In genomic region chr14:104795781-104796681, GRCh38 we compare ENCODE assay signal across 1 cellular context.
A peak's percentile ranks its signal among the peaks of the same experiment; 100 is the strongest.
TF ChIP-seq lines count a peak whose summit lies in the region.

No MANE protein-coding gene starts in this region.

TF ChIP-seq in HepG2, 621 proteins besides CTCF, POLR2A, EP300 and RAD21 (continued from another document and continues in another):
- TF ChIP-seq ZNF646 (CRISPR knock-in tag; IDR thresholded peaks at IDR 0.05) (no peak), RXRB (CRISPR knock-in tag; IDR thresholded peaks at IDR 0.05; ENCODE audit: borderline replicate concordance) (0 out of 2 replicates have a peak, but pooled peaks have one; percentile 12), ZNF484 (CRISPR knock-in tag; IDR thresholded peaks at IDR 0.05; ENCODE audit: borderline replicate concordance, low read depth) (no peak), FOXA1 (IDR thresholded peaks at IDR 0.05) (no peak), FOXA1 (CRISPR knock-in tag; IDR thresholded peaks at IDR 0.05) (no peak), KIAA2018 (CRISPR knock-in tag; IDR thresholded peaks at IDR 0.05; ENCODE audit: borderline replicate concordance) (no peak), ZNF713 (CRISPR knock-in tag; IDR thresholded peaks at IDR 0.05) (no peak), ZNF251 (CRISPR knock-in tag; IDR thresholded peaks at IDR 0.05) (no peak), NR2F1 (CRISPR knock-in tag; IDR thresholded peaks at IDR 0.05) (no peak; a peak in 1 of 4 replicates), ZNF878 (CRISPR knock-in tag; IDR thresholded peaks at IDR 0.05) (no peak), ZNF563 (CRISPR knock-in tag; IDR thresholded peaks at IDR 0.05) (peak; percentile 98), MAX (IDR thresholded peaks at IDR 0.05) (peak; percentile 58), KLF15 (CRISPR knock-in tag; IDR thresholded peaks at IDR 0.05; ENCODE audit: borderline replicate concordance) (no peak), PRDM10 (CRISPR knock-in tag; IDR thresholded peaks at IDR 0.05; ENCODE audit: low read depth) (peak; percentile 66; the same call in 1 of the 2 replicates), U2AF1 (optimal IDR thresholded peaks at IDR 0.05; ENCODE audit: low read depth, low read length) (no peak), SIN3A (IDR thresholded peaks at IDR 0.05; ENCODE audit: borderline replicate concordance, low read depth, low read length) (peak; percentile 79; the same call in 1 of the 2 replicates), MEIS2 (CRISPR knock-in tag; IDR thresholded peaks at IDR 0.05) (0 out of 2 replicates have a peak, but pooled peaks have one; percentile 6), MLLT10 (CRISPR knock-in tag; IDR thresholded peaks at IDR 0.05) (no peak), ZNF207 (IDR thresholded peaks at IDR 0.05; ENCODE audit: borderline replicate concordance) (no peak), NR2C2 (CRISPR knock-in tag; IDR thresholded peaks at IDR 0.05; ENCODE audit: borderline replicate concordance) (peak; percentile 59), KAT8 (CRISPR knock-in tag; IDR thresholded peaks at IDR 0.05) (peak; percentile 8; the same call in 1 of the 2 replicates), FOXO1 (CRISPR knock-in tag; IDR thresholded peaks at IDR 0.05) (no peak), ERF (CRISPR knock-in tag; IDR thresholded peaks at IDR 0.05) (peak; percentile 20; the same call in 1 of the 2 replicates), GLMP (CRISPR knock-in tag; IDR thresholded peaks at IDR 0.05; ENCODE audit: borderline replicate concordance) (no peak), THAP8 (CRISPR knock-in tag; IDR thresholded peaks at IDR 0.05; ENCODE audit: borderline replicate concordance) (no peak), HOXA3 (CRISPR knock-in tag; IDR thresholded peaks at IDR 0.05) (no peak; the same call in none of the 2 replicates), U2AF2 (IDR thresholded peaks at IDR 0.05; ENCODE audit: low read depth, low read length) (no peak), ZBTB34 (CRISPR knock-in tag; IDR thresholded peaks at IDR 0.05) (no peak), ZFP36L2 (CRISPR knock-in tag; IDR thresholded peaks at IDR 0.05) (no peak), TMF1 (CRISPR knock-in tag; IDR thresholded peaks at IDR 0.05; ENCODE audit: low read depth) (no peak), EZH2 (conservative IDR thresholded peaks at IDR 0.05; ENCODE audit: low read depth, low read length) (no peak), ZNF816 (CRISPR knock-in tag; IDR thresholded peaks at IDR 0.05; ENCODE audit: borderline replicate concordance) (no peak), TSC22D2 (CRISPR knock-in tag; IDR thresholded peaks at IDR 0.05; ENCODE audit: borderline replicate concordance) (no peak), ZBTB38 (CRISPR knock-in tag; IDR thresholded peaks at IDR 0.05) (no peak), SMAD3 (CRISPR knock-in tag; IDR thresholded peaks at IDR 0.05) (no peak), ZNF605 (CRISPR knock-in tag; IDR thresholded peaks at IDR 0.05) (0 out of 2 replicates have a peak, but pooled peaks have one; percentile 15), ZNF263 (CRISPR knock-in tag; IDR thresholded peaks at IDR 0.05) (no peak)
